Comparison of ENCODE assay signal across 8 cellular contexts in genomic region chr15:68559342-68560310, GRCh38. TPM values are rescaled to one million over a fixed set of nuclear protein-coding genes. Genes with fewer than 3 reads are reported as not detected.
DNase-seq lines count a peak whose midpoint lies in the region; ATAC-seq and TF ChIP-seq lines count a peak whose summit lies in the region.

No MANE protein-coding gene starts in this region.

- peak; percentile 92 for ATAC-seq in omental fat pad (ENCODE audit: low FRiP score)

- no peaks in the 10 kb centered on the region for H3K79me2 ChIP-seq in KMS-11 (ENCODE audit: insufficient read depth, low read depth)

- intact Hi-C loops in testis (cut with DNase I; ENCODE audit: low total_unique reads) = loop anchor here (5.0 to 10.0 kb wide), 2 partner anchors 113 to 315 kb away; no protein-coding TSS in a partner anchor

- H3K36me3 ChIP-seq in KMS-11 (ENCODE audit: insufficient read depth) (no peaks in the 10 kb centered on the region), testis (ENCODE audit: low read depth, missing control alignments) (no peaks in the 10 kb centered on the region)

- no peaks in the 10 kb centered on the region for H4K20me1 ChIP-seq in KMS-11 (ENCODE audit: insufficient read depth)

- 3% methylated on average over 28 to 53 of the region's 54 CpGs for WGBS in testis, 2 donors

- H3K27me3 ChIP-seq in KMS-11 (ENCODE audit: insufficient read depth, low read depth) (no peaks in the 10 kb centered on the region), testis (no peaks in the 10 kb centered on the region)

- TF ChIP-seq CTCF in KMS-11 (conservative IDR thresholded peaks at IDR 0.05; ENCODE audit: low read depth, low read length) (peak; percentile 92), glutamatergic neuron (IDR thresholded peaks at IDR 0.05; ENCODE audit: partially characterized antibody, unreplicated experiment) (peak; percentile 100), omental fat pad (IDR thresholded peaks at IDR 0.05) (peak in 2 of 3 donors; percentile 79 to 95), testis (IDR thresholded peaks at IDR 0.05) (peak; percentile 97 to 98 (median 98))

- peak overlapping the region; percentile 60 for H3K4me3 Mint-ChIP-seq in activated naive CD4-positive, alpha-beta T cell treated with anti-CD3 and anti-CD28 coated beads, Interleukin-2, amount 10 ng/mL, durations not matched to agents 7 days and 5 days
- peak overlapping the region; percentile 93 for H3K4me3 Mint-ChIP-seq in glutamatergic neuron (ENCODE audit: unreplicated experiment)

- no peak overlapping the region for H3K27ac Mint-ChIP-seq in activated naive CD4-positive, alpha-beta T cell treated with anti-CD3 and anti-CD28 coated beads, Interleukin-2, amount 10 ng/mL, durations not matched to agents 7 days and 5 days
- H3K27ac Mint-ChIP-seq in glutamatergic neuron (ENCODE audit: unreplicated experiment) = peak overlapping the region; percentile 56

- H3K27me3 Mint-ChIP-seq in activated naive CD4-positive, alpha-beta T cell treated with anti-CD3 and anti-CD28 coated beads, Interleukin-2, amount 10 ng/mL, durations not matched to agents 7 days and 5 days = peaks cover 81% of the 10 kb centered on the region
- peaks cover 9% of the 10 kb centered on the region for H3K27me3 Mint-ChIP-seq in glutamatergic neuron (ENCODE audit: unreplicated experiment)

- DNase-seq in NK-92 treated with Interleukin-12 subunit alpha and Interleukin-12 subunit beta, amount 100 ng/mL, for 24 hours (lab: John Stamatoyannopoulos, UW) = peak; percentile 43
- no peak for DNase-seq in NK-92 (lab: John Stamatoyannopoulos, UW; ENCODE audit: unreplicated experiment)
- DNase-seq in SK-N-DZ (ENCODE audit: low spot score) = peak; percentile 62
- peak; percentile 76 for DNase-seq in activated naive CD4-positive, alpha-beta T cell treated with anti-CD3 and anti-CD28 coated beads, Interleukin-2, amount 10 ng/mL, durations not matched to agents 7 days and 5 days
- DNase-seq in glutamatergic neuron = peak; percentile 88
- peak; percentile 48 for DNase-seq in omental fat pad (ENCODE audit: low spot score)
- peak; percentile 88 for DNase-seq in testis

- H3K36me3 Mint-ChIP-seq in activated naive CD4-positive, alpha-beta T cell treated with anti-CD3 and anti-CD28 coated beads, Interleukin-2, amount 10 ng/mL, durations not matched to agents 7 days and 5 days = no peaks in the 10 kb centered on the region
- no peaks in the 10 kb centered on the region for H3K36me3 Mint-ChIP-seq in glutamatergic neuron (ENCODE audit: unreplicated experiment)

- CTCF ChIA-PET in activated naive CD4-positive, alpha-beta T cell treated with anti-CD3 and anti-CD28 coated beads, Interleukin-2, amount 10 ng/mL, durations not matched to agents 7 days and 5 days (lab: Charles Lee) = interaction anchor here (0.7 to 3.6 kb wide), 22 partner anchors 9 to 1903 kb away, joined by 3 to 49 read pairs (median 4); no protein-coding TSS in a partner anchor

- peak overlapping the region; percentile 93 for H3K4me2 ChIP-seq in KMS-11

- no peaks in the 10 kb centered on the region for H3K9me3 ChIP-seq in testis

- peak overlapping the region; percentile 57; the same call in 1 of the 2 replicates for H3K9ac ChIP-seq in KMS-11

- no peak for TF ChIP-seq POLR2A in testis (IDR thresholded peaks at IDR 0.05)

- peaks cover 5% of the 10 kb centered on the region for H3K4me1 ChIP-seq in KMS-11 (ENCODE audit: low read depth, poor library complexity, severe bottlenecking)
- no peaks in the 10 kb centered on the region for H3K4me1 ChIP-seq in testis

- H3K27ac ChIP-seq in KMS-11 = no peak overlapping the region
- H3K27ac ChIP-seq in testis = no peak overlapping the region

- H3K4me3 ChIP-seq in KMS-11 (IDR thresholded peaks at IDR 0.05; ENCODE audit: insufficient read depth, low read depth, low read length) (no peak overlapping the region), testis (peak overlapping the region; percentile 45 to 51)

- H3K9me3 Mint-ChIP-seq in activated naive CD4-positive, alpha-beta T cell treated with anti-CD3 and anti-CD28 coated beads, Interleukin-2, amount 10 ng/mL, durations not matched to agents 7 days and 5 days = no peaks in the 10 kb centered on the region
- H3K9me3 Mint-ChIP-seq in glutamatergic neuron (ENCODE audit: unreplicated experiment) = peaks cover 9% of the 10 kb centered on the region

- peaks cover 25% of the 10 kb centered on the region for H3K4me1 Mint-ChIP-seq in activated naive CD4-positive, alpha-beta T cell treated with anti-CD3 and anti-CD28 coated beads, Interleukin-2, amount 10 ng/mL, durations not matched to agents 7 days and 5 days
- H3K4me1 Mint-ChIP-seq in glutamatergic neuron (ENCODE audit: low read depth, unreplicated experiment) = peaks cover 19% of the 10 kb centered on the region

- H2AFZ ChIP-seq in KMS-11 (ENCODE audit: low read depth) = peak overlapping the region; percentile 100

RNA-seq across cellular contexts. Expression of gene CORO2B, which starts 19.2 kb away (rescaled TPM):
- polyA plus RNA-seq in SK-N-DZ (2014; cell fraction: cytosol; rRNA removed) = not detected in 2 replicates
- polyA plus RNA-seq in SK-N-DZ (2014; cell fraction: nucleus; rRNA removed) = not detected in 2 replicates
- 16.3 TPM for total RNA-seq in glutamatergic neuron (ENCODE audit: unreplicated experiment)
- 10 to 100 TPM in 3 of 4 donors, 1 to 10 TPM in 1; 4.7 to 18.8 (median 13.7) TPM for total RNA-seq in omental fat pad
- total RNA-seq in testis = 1 to 10 TPM; 1.4 to 2.2 TPM
- 4.3 TPM for polyA plus RNA-seq in testis (ENCODE audit: insufficient read depth, low read depth, low replicate concordance)
